15 cellular contexts compared by ENCODE assay signal in genomic region chr1:21077085-21077484, GRCh38.
A peak's percentile ranks its signal among the peaks of the same experiment; 100 is the strongest.
DNase-seq lines count a peak whose midpoint lies in the region; ATAC-seq and TF ChIP-seq lines count a peak whose summit lies in the region.
"Had no signal": no experiment of that assay in that cellular context is flagged by ENCODE, and none has a peak within 500 bp of the region (broad histone marks: within the 10 kb centered on the region; RNA-seq: fewer than 3 reads in every experiment).

No MANE protein-coding gene starts in this region.

- H3K9ac ChIP-seq in HCT116 (ENCODE audit: low read length): no peak overlapping the region
- no peak overlapping the region for H3K9ac ChIP-seq in trophoblast cell (ENCODE audit: low read length)

- H3K4me1 ChIP-seq in HCT116 (ENCODE audit: control insufficient read depth in 1 of 2, insufficient read depth in 2 of 2, low read length in 2 of 2): peaks cover 0 to 5% of the 10 kb centered on the region in 2 experiments; a peak in 1 of 4 replicates
- peaks cover 2% of the 10 kb centered on the region for H3K4me1 ChIP-seq in RWPE2 (ENCODE audit: insufficient read depth, poor library complexity, severe bottlenecking)
- no peaks in the 10 kb centered on the region for H3K4me1 ChIP-seq in trophoblast cell (ENCODE audit: control insufficient read depth in 1 of 2, insufficient read depth in 2 of 2, low read length in 2 of 2)

- TF ChIP-seq RAD21 in HCT116 (IDR thresholded peaks at IDR 0.05; ENCODE audit: low read depth): no peak

- POLR2A ChIA-PET in HCT116 (lab: Charles Lee): no interaction called here
- POLR2A ChIA-PET in activated CD4-positive, alpha-beta memory T cell treated with anti-CD3 and anti-CD28 coated beads for 36 hours (lab: Charles Lee): no interaction called here

- no peak overlapping the region for H3K27ac ChIP-seq in HCT116 (ENCODE audit: low read depth, low read length)
- H3K27ac ChIP-seq in RWPE2 (ENCODE audit: poor library complexity, severe bottlenecking): peak overlapping the region; percentile 2
- H3K27ac ChIP-seq in trophoblast cell (ENCODE audit: low read depth, low read length): no peak overlapping the region
- H3K27ac ChIP-seq: left ventricle myocardium inferior, ovary had no signal

- H4K12ac ChIP-seq in trophoblast cell (ENCODE audit: low read depth, low read length): no peak overlapping the region

- H3K4me1 Mint-ChIP-seq in activated CD4-positive, alpha-beta memory T cell treated with anti-CD3 and anti-CD28 coated beads for 36 hours (ENCODE audit: low read depth): peaks cover 5% of the 10 kb centered on the region
- H3K4me1 Mint-ChIP-seq in type B pancreatic cell (ENCODE audit: unreplicated experiment): peaks cover 2% of the 10 kb centered on the region

- H3K18ac ChIP-seq in trophoblast cell (ENCODE audit: low read length): no peak overlapping the region

- no TSS peak for BruUV-seq in HCT116 (replicated peaks; lab: Mats Ljungman, UMichigan)

- H3K27me3 Mint-ChIP-seq in activated CD4-positive, alpha-beta memory T cell treated with anti-CD3 and anti-CD28 coated beads for 36 hours: no peaks in the 10 kb centered on the region
- H3K27me3 Mint-ChIP-seq in type B pancreatic cell: no peaks in the 10 kb centered on the region

- no peak overlapping the region for H4K91ac ChIP-seq in trophoblast cell (ENCODE audit: low read depth, low read length)

- no peaks in the 10 kb centered on the region for H3K9me2 ChIP-seq in HCT116 (ENCODE audit: insufficient read depth)

- CTCF ChIA-PET in HCT116 (lab: Charles Lee): no interaction called here
- CTCF ChIA-PET in activated CD4-positive, alpha-beta memory T cell treated with anti-CD3 and anti-CD28 coated beads for 36 hours (lab: Charles Lee): no interaction called here

- ATAC-seq in HCT116: no peak
- ATAC-seq in RWPE2 (ENCODE audit: low read depth): peak; percentile 52; the same call in 1 of the 3 replicates
- ATAC-seq in GM19463 (IDR thresholded peaks at IDR 0.05; ENCODE audit: unreplicated experiment): no peak
- ATAC-seq: GM23338 had no signal

- H3K27me3 ChIP-seq in HCT116 (ENCODE audit: insufficient read depth, low read length) (no peaks in the 10 kb centered on the region), RWPE2 (ENCODE audit: insufficient read depth, poor library complexity, severe bottlenecking) (no peaks in the 10 kb centered on the region), trophoblast cell (ENCODE audit: insufficient read depth, low read length) (no peaks in the 10 kb centered on the region)
- H3K27me3 ChIP-seq: ovary had no signal

- H3K79me2 ChIP-seq in HCT116 (ENCODE audit: insufficient read depth, low read length) (peaks cover 12% of the 10 kb centered on the region; the same call in 1 of the 2 replicates), trophoblast cell (ENCODE audit: control insufficient read depth, insufficient read depth, low read length, poor library complexity) (no peaks in the 10 kb centered on the region)

- no peak overlapping the region for H3K4me3 Mint-ChIP-seq in activated CD4-positive, alpha-beta memory T cell treated with anti-CD3 and anti-CD28 coated beads for 36 hours
- H3K4me3 Mint-ChIP-seq in type B pancreatic cell: no peak overlapping the region
- H3K4me3 Mint-ChIP-seq: GM23338 had no signal

- no peak for TF ChIP-seq CTCF in HCT116 (IDR thresholded peaks at IDR 0.05 in 2 of 3, conservative IDR thresholded peaks at IDR 0.05 in 1 of 3; ENCODE audit: borderline replicate concordance in 1 of 3, insufficient read depth in 1 of 3, low read depth in 2 of 3, low read length in 2 of 3)
- no peak for TF ChIP-seq CTCF in RWPE2 (IDR thresholded peaks at IDR 0.05; ENCODE audit: poor library complexity, severe bottlenecking)
- no peak for TF ChIP-seq CTCF in type B pancreatic cell (conservative IDR thresholded peaks at IDR 0.05)

- H3K36me3 Mint-ChIP-seq in activated CD4-positive, alpha-beta memory T cell treated with anti-CD3 and anti-CD28 coated beads for 36 hours: peaks cover 6% of the 10 kb centered on the region
- peaks cover 19% of the 10 kb centered on the region for H3K36me3 Mint-ChIP-seq in type B pancreatic cell

- H3K4me2 ChIP-seq in HCT116 (ENCODE audit: low read length): no peak overlapping the region
- no peak overlapping the region for H3K4me2 ChIP-seq in trophoblast cell (ENCODE audit: low read length)
- H3K4me2 ChIP-seq: GM23338 had no signal

- no peak overlapping the region for H3K23ac ChIP-seq in trophoblast cell (ENCODE audit: low read length)

- H4K8ac ChIP-seq in trophoblast cell (ENCODE audit: low read depth, low read length): no peak overlapping the region

- H2BK120ac ChIP-seq in trophoblast cell (ENCODE audit: insufficient read depth, low read length, poor library complexity): no peak overlapping the region

- no peak overlapping the region for H3K27ac Mint-ChIP-seq in activated CD4-positive, alpha-beta memory T cell treated with anti-CD3 and anti-CD28 coated beads for 36 hours
- no peak overlapping the region for H3K27ac Mint-ChIP-seq in type B pancreatic cell
- H3K27ac Mint-ChIP-seq: GM23338 had no signal

- no peak overlapping the region for H2AK5ac ChIP-seq in trophoblast cell (ENCODE audit: low read length)

- no peak for TF ChIP-seq POLR2A in HCT116 (IDR thresholded peaks at IDR 0.05; ENCODE audit: borderline replicate concordance, extremely low read depth, insufficient read depth, insufficient read length)

- no peak overlapping the region for H3K14ac ChIP-seq in trophoblast cell (ENCODE audit: low read length)

- intact Hi-C loops in HCT116 (cut with micrococcal nuclease): no loop called here
- intact Hi-C loops in activated CD4-positive, alpha-beta memory T cell treated with anti-CD3 and anti-CD28 coated beads for 36 hours (cut with micrococcal nuclease): no loop called here

- H3K9me3 ChIP-seq in HCT116 (ENCODE audit: control insufficient read depth in 1 of 2, insufficient read depth in 1 of 2, low read depth in 1 of 2, low read length in 2 of 2): no peaks in the 10 kb centered on the region
- H3K9me3 ChIP-seq in RWPE2 (ENCODE audit: severe bottlenecking): no peaks in the 10 kb centered on the region
- no peaks in the 10 kb centered on the region for H3K9me3 ChIP-seq in trophoblast cell (ENCODE audit: insufficient read depth, low read depth, low read length)
- H3K9me3 ChIP-seq: left ventricle myocardium inferior, ovary had no signal

- RAD21 ChIA-PET in HCT116 (lab: Charles Lee; ENCODE audit: low non-redundant PET in 1 of 2, low total read pairs in 2 of 2, uncharacterized antibody in 2 of 2, unreplicated experiment in 2 of 2): no interaction called here

- DNase-seq in HCT116 (ENCODE audit: low read depth, low spot score) (no peak), RWPE2 (ENCODE audit: low spot score) (no peak), fibroblast of gingiva (ENCODE audit: low read depth) (peak; percentile 30), trophoblast cell (no peak), type B pancreatic cell (ENCODE audit: extremely low spot score, unreplicated experiment) (no peak)
- no peak for DNase-seq in activated CD4-positive, alpha-beta memory T cell treated with anti-CD3 and anti-CD28 coated beads for 36 hours
- DNase-seq: activated effector memory CD4-positive, alpha-beta T cell treated with Interleukin-2 at 50 U/mL for 16 hours; central memory CD4-positive, alpha-beta T cell; glutamatergic neuron; left ventricle myocardium inferior; ovary; SIG-M5; stimulated activated naive CD4-positive, alpha-beta T cell had no signal

- H2BK12ac ChIP-seq in trophoblast cell (ENCODE audit: low read length): peak overlapping the region; percentile 40

- H4K20me1 ChIP-seq in HCT116 (ENCODE audit: insufficient read depth): no peaks in the 10 kb centered on the region

- H2BK5ac ChIP-seq in trophoblast cell (ENCODE audit: low read depth, low read length, poor library complexity): no peak overlapping the region

- no peaks in the 10 kb centered on the region for H3K9me3 Mint-ChIP-seq in activated CD4-positive, alpha-beta memory T cell treated with anti-CD3 and anti-CD28 coated beads for 36 hours
- H3K9me3 Mint-ChIP-seq in type B pancreatic cell: no peaks in the 10 kb centered on the region
- H3K9me3 Mint-ChIP-seq: GM23338 had no signal

- H3K4me3 ChIP-seq in HCT116 (replicated peaks in 1 of 2; ENCODE audit: low read depth in 1 of 2, low read length in 2 of 2) (no peak overlapping the region), RWPE2 (ENCODE audit: severe bottlenecking) (no peak overlapping the region), trophoblast cell (ENCODE audit: low read depth, low read length) (no peak overlapping the region)
- H3K4me3 ChIP-seq: GM23338, left ventricle myocardium inferior, ovary had no signal

- no peaks in the 10 kb centered on the region for H3K36me3 ChIP-seq in HCT116 (ENCODE audit: control insufficient read depth in 1 of 2, insufficient read depth in 2 of 2, low read length in 2 of 2)
- peaks cover 15% of the 10 kb centered on the region; the same call in 1 of the 2 replicates for H3K36me3 ChIP-seq in RWPE2 (ENCODE audit: low read depth)
- H3K36me3 ChIP-seq in trophoblast cell (ENCODE audit: control insufficient read depth in 1 of 2, insufficient read depth in 2 of 2, low read length in 2 of 2): peaks cover 2 to 6% of the 10 kb centered on the region in 2 experiments
- H3K36me3 ChIP-seq: left ventricle myocardium inferior, ovary had no signal

- no peaks in the 10 kb centered on the region for H3K79me1 ChIP-seq in trophoblast cell (ENCODE audit: low read length)

- H2AFZ ChIP-seq in HCT116 (ENCODE audit: low read depth, low read length, poor library complexity, severe bottlenecking): no peak overlapping the region
- no peak overlapping the region for H2AFZ ChIP-seq in trophoblast cell (ENCODE audit: insufficient read depth, low read length, poor library complexity)
- H2AFZ ChIP-seq: GM23338 had no signal

- no peak overlapping the region for H3K4ac ChIP-seq in trophoblast cell (ENCODE audit: low read depth, low read length)

TF ChIP-seq in HCT116, 20 proteins besides CTCF, POLR2A, EP300 and RAD21 (continues in another document):
- TF ChIP-seq MAX (IDR thresholded peaks at IDR 0.05) (no peak), CEBPB (IDR thresholded peaks at IDR 0.05; ENCODE audit: low read depth) (0 out of 2 replicates have a peak, but pooled peaks have one; percentile 29), CBX3 (IDR thresholded peaks at IDR 0.05; ENCODE audit: low read depth) (0 out of 2 replicates have a peak, but pooled peaks have one; percentile 15), POLR2AphosphoS5 (IDR thresholded peaks at IDR 0.05; ENCODE audit: low read depth, low read length) (no peak), ELF1 (IDR thresholded peaks at IDR 0.05; ENCODE audit: borderline replicate concordance, low read depth) (no peak), SP1 (IDR thresholded peaks at IDR 0.05; ENCODE audit: low read depth) (no peak)
